ENCODE assay signal across 33 cellular contexts in genomic region chr2:16043627-16044026, GRCh38.
"Had no signal": no experiment of that assay in that cellular context is flagged by ENCODE, and none has a peak within 500 bp of the region (broad histone marks: within the 10 kb centered on the region; RNA-seq: fewer than 3 reads in every experiment).

No MANE protein-coding gene starts in this region.

- DNase-seq: Karpas-422, Kasumi-1, MG63, MM.1S, NCI-H1048, NCI-H1092, NCI-H1092 treated with DMSO at 0.1 percent for 48 hours, NCI-H1105, NCI-H1105 treated with DMSO at 0.1 percent for 48 hours, NCI-H1417, NCI-H1417 treated with DMSO at 0.1 percent for 48 hours, NCI-H1436, NCI-H1436 treated with DMSO at 0.1 percent for 48 hours, NCI-H146, NCI-H1694, NCI-H1694 treated with DMSO at 0.1 percent for 48 hours, NCI-H187, NCI-H187 treated with DMSO at 0.1 percent for 48 hours, NCI-H1930, NCI-H2029, NCI-H2029 treated with DMSO at 0.1 percent for 48 hours, NCI-H2081, NCI-H2081 treated with DMSO at 0.1 percent for 48 hours, NCI-H2107, NCI-H2171, NCI-H2171 treated with DMSO at 0.1 percent for 48 hours, NCI-H2227 treated with DMSO at 0.1 percent for 48 hours, NCI-H226, NCI-H345, NCI-H446, NCI-H446 treated with DMSO at 0.1 percent for 48 hours, NCI-H510A, NCI-H510A treated with DMSO at 0.1 percent for 48 hours had no signal
